Comparison of ENCODE assay signal across 13 cellular contexts in genomic region chrX:31165241-31166035, GRCh38.
"Had no signal": no experiment of that assay in that cellular context is flagged by ENCODE, and none has a peak within 500 bp of the region (broad histone marks: within the 10 kb centered on the region; RNA-seq: fewer than 3 reads in every experiment).

No MANE protein-coding gene starts in this region.

- H3K9me3 ChIP-seq: adrenal gland, gastroesophageal sphincter, spleen had no signal

- H3K27ac ChIP-seq: adrenal gland, gastroesophageal sphincter, spleen had no signal

- H3K36me3 ChIP-seq: adrenal gland, spleen had no signal

- DNase-seq: activated CD4-positive, alpha-beta T cell treated with anti-CD3 and anti-CD28 coated beads, Interleukin-2, amount 50 U/mL, for 1 hour; activated naive CD4-positive, alpha-beta T cell treated with anti-CD3 and anti-CD28 coated beads, Interleukin-2, amount 10 ng/mL, durations not matched to agents 7 days and 5 days; adrenal gland; hypothalamus; left cardiac atrium; naive B cell; posterior cingulate gyrus; right cardiac atrium; spleen; stimulated activated CD4-positive, alpha-beta T cell treated with anti-CD3 and anti-CD28 coated beads, Interleukin-1b, Interleukin-23, amount 100 ng/mL, for 48 hours; stimulated activated naive B cell treated with anti-CD40 and anti-IgM and Interleukin-4, amounts not matched to agents 10 μg/mL and 1 μg/mL and 100 μg/mL, for 72 hours had no signal

- H3K4me1 ChIP-seq: adrenal gland, gastroesophageal sphincter, spleen had no signal

- H3K27me3 ChIP-seq: adrenal gland, gastroesophageal sphincter, spleen had no signal

- ATAC-seq: gastroesophageal sphincter; left cardiac atrium; right cardiac atrium; stimulated activated naive B cell treated with anti-CD40 and anti-IgM and Interleukin-4, amounts not matched to agents 10 μg/mL and 1 μg/mL and 100 μg/mL, for 72 hours had no signal

- H3K4me3 ChIP-seq: adrenal gland, gastroesophageal sphincter, lung, spleen had no signal
